ENCODE assay signal across 8 cellular contexts in genomic region chr2:46460991-46461715, GRCh38. TPM values are rescaled to one million over a fixed set of nuclear protein-coding genes. Genes with fewer than 3 reads are reported as not detected.
DNase-seq lines count a peak whose midpoint lies in the region; ATAC-seq, FAIRE-seq and TF ChIP-seq lines count a peak whose summit lies in the region.

No MANE protein-coding gene starts in this region.

- no peaks in the 10 kb centered on the region for H3K36me3 ChIP-seq in testis (ENCODE audit: low read depth, missing control alignments)

- 38 to 44% methylated on average over 8 of the region's 8 CpGs for WGBS in testis, 2 donors

- ATAC-seq in omental fat pad (ENCODE audit: low FRiP score): peak; percentile 49

- H3K4me3 ChIP-seq in testis: no peak overlapping the region

- no peak for TF ChIP-seq POLR2A in testis (IDR thresholded peaks at IDR 0.05)

- H3K9me3 ChIP-seq in testis: no peaks in the 10 kb centered on the region

- peak; percentile 5 for DNase-seq in NK-92 treated with Interleukin-12 subunit alpha and Interleukin-12 subunit beta, amount 100 ng/mL, for 24 hours (lab: John Stamatoyannopoulos, UW)
- DNase-seq in NK-92 (lab: John Stamatoyannopoulos, UW; ENCODE audit: unreplicated experiment) (no peak), HPDE6-E6E7 (ENCODE audit: extremely low spot score) (peak; percentile 49), SIG-M5 (lab: John Stamatoyannopoulos, UW) (peak; percentile 46), frontal cortex (ENCODE audit: low spot score in 2 of 2) (peak; percentile 48 to 69), omental fat pad (ENCODE audit: low spot score) (peak; percentile 92), testis (peak; percentile 88)
- peak; percentile 58 for DNase-seq in activated T-helper 9 cell treated with anti-CD3 and anti-CD28 coated beads, Interleukin-2, amount 50 U/mL, for 16 hours (ENCODE audit: low read depth)

- TF ChIP-seq CTCF in omental fat pad (IDR thresholded peaks at IDR 0.05): peak in 2 of 3 donors; percentile 90 to 98
- peak; percentile 99 for TF ChIP-seq CTCF in testis (IDR thresholded peaks at IDR 0.05)

- H3K27ac ChIP-seq in testis: peak overlapping the region; percentile 54 to 59

- no peaks in the 10 kb centered on the region for H3K27me3 ChIP-seq in testis

- no peak for FAIRE-seq in frontal cortex (lab: Jason Lieb, UNC)

- intact Hi-C loops in testis (cut with DNase I; ENCODE audit: low total_unique reads): no loop called here

- peaks cover 24% of the 10 kb centered on the region for H3K4me1 ChIP-seq in testis

RNA-seq across cellular contexts. Expression of gene TMEM247, which starts 18.2 kb away (rescaled TPM):
- total RNA-seq in frontal cortex (not detected), omental fat pad (not detected), testis (10 to 100 TPM; 18.5 to 27.2 TPM)
- 59.4 TPM for polyA plus RNA-seq in testis (ENCODE audit: insufficient read depth, low read depth, low replicate concordance)

Comparison
In these comparisons a context has a peak if more than half of its experiments do, and no peak if none do; other contexts are left out.
1. RNA of gene TMEM247, which starts 18.2 kb away (total RNA-seq): 18.5 to 27.2 TPM in testis; not detected in frontal cortex (single experiment) and not detected in omental fat pad; every median in the first group is over 10 times any median in the second.